Comparison of ENCODE assay signal across 5 cellular contexts in genomic region chr14:83905157-83905556, GRCh38.
"Had no signal": no experiment of that assay in that cellular context is flagged by ENCODE, and none has a peak within 500 bp of the region (broad histone marks: within the 10 kb centered on the region; RNA-seq: fewer than 3 reads in every experiment).

No MANE protein-coding gene starts in this region.

- H3K27ac ChIP-seq: HL-60, KMS-11 had no signal

- DNase-seq: KBM-7, KG1 had no signal

- FAIRE-seq: HTR-8/SVneo had no signal

- H3K9ac ChIP-seq: KMS-11 had no signal

- H3K4me2 ChIP-seq: KMS-11 had no signal
